ENCODE assay signal across 9 cellular contexts in the genomic region with DNA sequence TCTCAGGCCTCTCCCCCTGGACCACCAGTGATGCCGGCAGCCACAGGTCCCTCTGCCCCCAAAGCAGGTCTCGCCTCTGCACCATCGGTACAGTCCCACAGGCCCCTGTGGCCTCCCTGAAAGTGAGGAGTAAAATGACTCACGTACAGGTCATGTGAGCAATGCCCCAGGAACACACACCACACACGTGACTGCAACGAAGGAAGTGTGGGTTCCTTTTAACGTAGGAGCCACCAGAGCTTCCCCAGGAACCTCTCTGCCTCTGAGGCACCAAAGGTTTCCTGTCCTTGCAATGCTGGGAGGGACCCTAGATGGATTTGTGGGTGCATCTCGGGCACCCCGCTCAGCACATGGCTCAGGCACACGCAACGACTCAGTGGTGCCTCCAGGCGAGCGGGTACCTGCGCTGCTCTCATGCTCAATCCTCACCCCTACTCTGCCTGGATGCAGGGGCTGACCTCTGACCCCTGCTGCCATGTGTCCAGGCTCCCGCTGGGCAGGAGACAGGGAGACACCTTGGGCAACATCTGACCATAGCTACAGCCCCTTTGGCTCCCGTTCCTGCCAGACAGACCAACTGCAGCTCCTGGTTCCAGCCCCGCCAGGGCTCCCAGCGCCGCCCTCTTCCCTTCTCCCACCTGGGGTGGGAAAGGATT.
DNase-seq lines count a peak whose midpoint lies in the region; ATAC-seq, FAIRE-seq and TF ChIP-seq lines count a peak whose summit lies in the region.
"Had no signal": no experiment of that assay in that cellular context is flagged by ENCODE, and none has a peak within 500 bp of the region (broad histone marks: within the 10 kb centered on the region; RNA-seq: fewer than 3 reads in every experiment).

No MANE protein-coding gene starts in this region.

- intact Hi-C loops in OCI-LY7 (cut with micrococcal nuclease; ENCODE audit: unreplicated experiment): loop anchor here (5.0 to 10.0 kb wide), 2 partner anchors 129 to 181 kb away; no protein-coding TSS in a partner anchor

- POLR2A ChIA-PET in naive thymus-derived CD8-positive, alpha-beta T cell (lab: Charles Lee): interaction anchor here (1.0 to 2.1 kb wide), 3 partner anchors 13 to 123 kb away, joined by 3 to 10 read pairs (median 10); no protein-coding TSS in a partner anchor
- POLR2A ChIA-PET in OCI-LY7 (lab: Charles Lee): interaction anchor here (0.6 kb wide), 1 partner anchor 12 kb away, joined by 4 read pairs; no protein-coding TSS in a partner anchor

- H3K9me2 ChIP-seq in OCI-LY7 (ENCODE audit: insufficient read depth, low read length): no peaks in the 10 kb centered on the region

- H2AFZ ChIP-seq in OCI-LY7 (ENCODE audit: low read length): no peak overlapping the region

- no peaks in the 10 kb centered on the region for H3K27me3 Mint-ChIP-seq in activated naive CD8-positive, alpha-beta T cell
- no peaks in the 10 kb centered on the region for H3K27me3 Mint-ChIP-seq in naive thymus-derived CD8-positive, alpha-beta T cell

- peaks cover 5% of the 10 kb centered on the region for H3K36me3 Mint-ChIP-seq in activated naive CD8-positive, alpha-beta T cell
- peaks cover 0 to 12% (median 0%) of the 10 kb centered on the region in 3 donors for H3K36me3 Mint-ChIP-seq in naive thymus-derived CD8-positive, alpha-beta T cell

- H3K9me3 ChIP-seq in SJCRH30 (replicated peaks): no peaks in the 10 kb centered on the region
- no peaks in the 10 kb centered on the region for H3K9me3 ChIP-seq in small intestine (ENCODE audit: control insufficient read depth, low read depth)
- no peaks in the 10 kb centered on the region for H3K9me3 ChIP-seq in OCI-LY7 (ENCODE audit: low read length)

- H3K4me1 ChIP-seq in SJCRH30: peaks cover 40% of the 10 kb centered on the region
- H3K4me1 ChIP-seq in small intestine (ENCODE audit: control insufficient read depth in 2 of 2, insufficient read depth in 1 of 2, low read depth in 1 of 2, low read length in 1 of 2): peaks cover 0 to 5% of the 10 kb centered on the region in 2 donors
- H3K4me1 ChIP-seq in OCI-LY7 (ENCODE audit: insufficient read depth, low read length, poor library complexity, severe bottlenecking): no peaks in the 10 kb centered on the region

- H3K4me3 ChIP-seq in SJCRH30: no peak overlapping the region
- H3K4me3 ChIP-seq in small intestine (ENCODE audit: low read depth in 1 of 2, low read length in 2 of 2): no peak overlapping the region
- H3K4me3 ChIP-seq in OCI-LY7 (ENCODE audit: low read depth, low read length, poor library complexity, severe bottlenecking): no peak overlapping the region

- DNase-seq in GDM1 (lab: John Stamatoyannopoulos, UW) (peak; percentile 66), SJCRH30 (no peak), small intestine (no peak), OCI-LY7 (ENCODE audit: low spot score) (no peak), NCI-H526 (lab: John Stamatoyannopoulos, UW) (no peak)
- peak; percentile 18 to 79 (median 54) for DNase-seq in naive thymus-derived CD8-positive, alpha-beta T cell

- H3K36me3 ChIP-seq in SJCRH30 (no peaks in the 10 kb centered on the region), small intestine (ENCODE audit: control insufficient read depth in 2 of 2, insufficient read depth in 2 of 2, low read length in 2 of 2) (no peaks in the 10 kb centered on the region), OCI-LY7 (ENCODE audit: insufficient read depth, low read length) (no peaks in the 10 kb centered on the region)

- peak; percentile 96 to 97 for ATAC-seq in naive thymus-derived CD8-positive, alpha-beta T cell
- no peak for ATAC-seq in HG03460 (IDR thresholded peaks at IDR 0.05; ENCODE audit: unreplicated experiment)

- no peaks in the 10 kb centered on the region for H3K9me3 Mint-ChIP-seq in activated naive CD8-positive, alpha-beta T cell (ENCODE audit: low read depth)
- H3K9me3 Mint-ChIP-seq in naive thymus-derived CD8-positive, alpha-beta T cell: peaks cover 0 to 4% (median 0%) of the 10 kb centered on the region in 9 donors

- no peak overlapping the region for H3K4me2 ChIP-seq in OCI-LY7 (ENCODE audit: low read length)

- H3K27me3 ChIP-seq in SJCRH30: no peaks in the 10 kb centered on the region
- H3K27me3 ChIP-seq in small intestine (ENCODE audit: control insufficient read depth in 2 of 2, insufficient read depth in 2 of 2, low read length in 2 of 2): no peaks in the 10 kb centered on the region

- peaks cover 32% of the 10 kb centered on the region for H3K4me1 Mint-ChIP-seq in activated naive CD8-positive, alpha-beta T cell (ENCODE audit: low read depth)
- peaks cover 23 to 41% (median 38%) of the 10 kb centered on the region in 4 donors for H3K4me1 Mint-ChIP-seq in naive thymus-derived CD8-positive, alpha-beta T cell

- peak overlapping the region; percentile 94 for H3K27ac Mint-ChIP-seq in activated naive CD8-positive, alpha-beta T cell
- H3K27ac Mint-ChIP-seq in naive thymus-derived CD8-positive, alpha-beta T cell: peak overlapping the region; percentile 88 to 98 (median 97)

- H3K27ac ChIP-seq in SJCRH30 (peak overlapping the region; percentile 37; the same call in 1 of the 2 replicates), small intestine (ENCODE audit: low read depth in 1 of 2, low read length in 1 of 2) (peak overlapping the region in 1 of 2 donors; percentile 7), OCI-LY7 (ENCODE audit: low read depth, low read length, poor library complexity, severe bottlenecking) (no peak overlapping the region)

- H3K79me2 ChIP-seq in OCI-LY7 (ENCODE audit: insufficient read depth, low read depth, low read length): no peaks in the 10 kb centered on the region

- no peaks in the 10 kb centered on the region for H4K20me1 ChIP-seq in OCI-LY7 (ENCODE audit: insufficient read depth, low read length)

- CTCF ChIA-PET in OCI-LY7 (lab: Charles Lee; ENCODE audit: unreplicated experiment): no interaction called here

- TF ChIP-seq CTCF in OCI-LY7 (conservative IDR thresholded peaks at IDR 0.05; ENCODE audit: low read length): no peak

- BruUV-seq in OCI-LY7 (replicated peaks; lab: Mats Ljungman, UMichigan): no TSS peak

- WGBS in small intestine, 3 donors: 77 to 81% (median 80%) methylated on average over 18 to 19 of the region's 19 CpGs

- no peak for FAIRE-seq in small intestine (lab: Jason Lieb, UNC)
- FAIRE-seq: GM18507 had no signal

- H3K4me3 Mint-ChIP-seq in activated naive CD8-positive, alpha-beta T cell: peak overlapping the region; percentile 81
- H3K4me3 Mint-ChIP-seq in naive thymus-derived CD8-positive, alpha-beta T cell: peak overlapping the region; percentile 72 to 89 (median 83)

Comparison
In these comparisons a context has a peak if more than half of its experiments do, and no peak if none do; other contexts are left out.
1. DNase-seq: peak in GDM1 (single experiment) and naive thymus-derived CD8-positive, alpha-beta T cell (10 of 10); none in SJCRH30 (0 of 2), small intestine (single experiment), OCI-LY7 (single experiment) and NCI-H526 (0 of 2).